Comparison of ENCODE assay signal across 7 cellular contexts in genomic region chr2:70553584-70554337, GRCh38. TPM values are rescaled to one million over a fixed set of nuclear protein-coding genes. Genes with fewer than 3 reads are reported as not detected.
DNase-seq lines count a peak whose midpoint lies in the region; ATAC-seq and TF ChIP-seq lines count a peak whose summit lies in the region.

TGFA (minus strand) TSS chr2:70553826; CDS start chr2:70553767, 59 bp downstream.

- peak; percentile 58 for TF ChIP-seq POLR2A in right lobe of liver (IDR thresholded peaks at IDR 0.05)

- WGBS in right lobe of liver (ENCODE audit: insufficient coverage, low coverage, low lambda C conversion rate, missing lambda C conversion rate) = 0% methylated on average over 11 of the region's 88 CpGs

- peak within 1 kb of the TSS; percentile 63 to 67 (median 65) for H3K27ac ChIP-seq in right lobe of liver

- no peaks in the 10 kb centered on the region for H3K36me3 ChIP-seq in right lobe of liver

- H3K27me3 ChIP-seq in right lobe of liver = no peaks in the 10 kb centered on the region

- DNase-seq in NCI-H2227 treated with DMSO at 0.1 percent for 48 hours (lab: John Stamatoyannopoulos, UW) (peak; percentile 47), cortex of kidney (lab: John Stamatoyannopoulos, UW) (peak; percentile 74), right lobe of liver (peak; percentile 90 to 93 (median 92))
- peak; percentile 76 for DNase-seq in activated CD4-positive, alpha-beta T cell treated with anti-CD3 and anti-CD28 coated beads for 48 hours
- peak; percentile 67 for DNase-seq in stimulated activated CD4-positive, alpha-beta T cell treated with anti-CD3 and anti-CD28 coated beads, Interleukin-4, amount 100 ng/mL, for 24 hours

- ATAC-seq in GM18498 (IDR thresholded peaks at IDR 0.05; ENCODE audit: unreplicated experiment) = peak; percentile 84
- ATAC-seq in HG03045 (IDR thresholded peaks at IDR 0.05; ENCODE audit: unreplicated experiment) = peak; percentile 69
- ATAC-seq in right lobe of liver = peak; percentile 86 to 92 (median 88)

- intact Hi-C loops in right lobe of liver (cut with DNase I) = no loop called here

- no peaks in the 10 kb centered on the region for H3K9me3 ChIP-seq in right lobe of liver

- TF ChIP-seq CTCF in right lobe of liver (IDR thresholded peaks at IDR 0.05) = peak; percentile 64 to 77 (median 68)

- peaks cover 0 to 4% (median 0%) of the 10 kb centered on the region in 4 donors for H3K4me1 ChIP-seq in right lobe of liver

- H3K4me3 ChIP-seq in right lobe of liver = peak within 1 kb of the TSS; percentile 62 to 76 (median 76)

RNA-seq across cellular contexts. Expression of gene TGFA, which starts in this region (rescaled TPM):
- total RNA-seq in right lobe of liver = 1 to 10 TPM; 2.1 to 5.1 (median 4.4) TPM

Comparison
In these comparisons a context has a peak if more than half of its experiments do, and no peak if none do; other contexts are left out.
1. Peak in every context shown above with its lines: DNase-seq, ATAC-seq, H3K4me3 ChIP-seq and H3K27ac ChIP-seq.